Comparison of ENCODE assay signal across 11 cellular contexts in genomic region chr12:77710209-77710608, GRCh38.
"Had no signal": no experiment of that assay in that cellular context is flagged by ENCODE, and none has a peak within 500 bp of the region (broad histone marks: within the 10 kb centered on the region; RNA-seq: fewer than 3 reads in every experiment).

No MANE protein-coding gene starts in this region.

- H3K4me1 Mint-ChIP-seq: GM23338 had no signal

- H3K9me3 Mint-ChIP-seq: GM23338, HFFc6 had no signal

- H3K4me2 ChIP-seq: GM23338 had no signal

- H3K4me3 ChIP-seq: GM23248, GM23338, HAP-1 had no signal

- H3K4me1 ChIP-seq: HAP-1 had no signal

- H3K27ac Mint-ChIP-seq: GM23338, H9, HFFc6 had no signal

- H3K27ac ChIP-seq: GM23248 had no signal

- H3K9ac ChIP-seq: GM23248 had no signal

- H2AFZ ChIP-seq: GM23248, GM23338 had no signal

- H3K9me3 ChIP-seq: HAP-1 had no signal

- ATAC-seq: GM23338, HCT116 had no signal

- H3K4me3 Mint-ChIP-seq: GM23338, H9, HFFc6 had no signal

- H3K36me3 ChIP-seq: HAP-1 had no signal

- DNase-seq: GM23248, GOT3, H7, H9, HCEC 1CT, HFFc6 had no signal

- FAIRE-seq: H1, H54 had no signal
